In genomic region chr11:47109051-47109791, GRCh38 we compare ENCODE assay signal across 19 cellular contexts.
DNase-seq lines count a peak whose midpoint lies in the region; ATAC-seq, FAIRE-seq and TF ChIP-seq lines count a peak whose summit lies in the region.
"Had no signal": no experiment of that assay in that cellular context is flagged by ENCODE, and none has a peak within 500 bp of the region (broad histone marks: within the 10 kb centered on the region; RNA-seq: fewer than 3 reads in every experiment).

No MANE protein-coding gene starts in this region.

- H3K4me3 Mint-ChIP-seq in progenitor cell of endocrine pancreas (ENCODE audit: low read depth) = no peak overlapping the region
- H3K4me3 Mint-ChIP-seq: activated naive CD8-positive, alpha-beta T cell; natural killer cell had no signal

- no peaks in the 10 kb centered on the region for H3K27me3 ChIP-seq in DOHH2 (ENCODE audit: control insufficient read depth, low read length)
- no peaks in the 10 kb centered on the region for H3K27me3 ChIP-seq in fibroblast of lung (ENCODE audit: control insufficient read depth, insufficient read depth, low read length)
- H3K27me3 ChIP-seq in SJCRH30 = no peaks in the 10 kb centered on the region
- H3K27me3 ChIP-seq: heart left ventricle, right lobe of liver had no signal

- peak overlapping the region; percentile 12 for H3K27ac Mint-ChIP-seq in progenitor cell of endocrine pancreas
- H3K27ac Mint-ChIP-seq: activated naive CD8-positive, alpha-beta T cell; natural killer cell had no signal

- H4K20me1 ChIP-seq in DOHH2 (ENCODE audit: control insufficient read depth, insufficient read depth, low read depth, low read length) (no peaks in the 10 kb centered on the region), fibroblast of lung (ENCODE audit: control insufficient read depth, extremely low read depth, insufficient read depth, low read length) (no peaks in the 10 kb centered on the region)

- H3K9me3 Mint-ChIP-seq in progenitor cell of endocrine pancreas (ENCODE audit: low read depth) = no peaks in the 10 kb centered on the region
- H3K9me3 Mint-ChIP-seq: natural killer cell had no signal

- H3K36me3 ChIP-seq in DOHH2 (ENCODE audit: control insufficient read depth, low read length) (peaks cover 5% of the 10 kb centered on the region; the same call in 1 of the 2 replicates), fibroblast of lung (ENCODE audit: control insufficient read depth, insufficient read depth, low read length) (no peaks in the 10 kb centered on the region), SJCRH30 (no peaks in the 10 kb centered on the region)
- H3K36me3 ChIP-seq: heart left ventricle, right lobe of liver had no signal

- H3K27ac ChIP-seq in DOHH2 (ENCODE audit: low read depth, low read length) (peak overlapping the region; percentile 99), fibroblast of lung (ENCODE audit: insufficient read depth, low read length) (no peak overlapping the region), SJCRH30 (no peak overlapping the region)
- H3K27ac ChIP-seq: heart left ventricle, right lobe of liver had no signal

- H3K9ac ChIP-seq in fibroblast of lung (ENCODE audit: insufficient read depth, low read length) = no peak overlapping the region

- H3K4me3 ChIP-seq in DOHH2 (ENCODE audit: low read length) = peak overlapping the region; percentile 63
- no peak overlapping the region for H3K4me3 ChIP-seq in fibroblast of lung (replicated peaks in 1 of 4; ENCODE audit: control extremely low read depth in 1 of 4, insufficient read depth in 1 of 4, low read depth in 3 of 4, low read length in 4 of 4)
- H3K4me3 ChIP-seq in SJCRH30 = no peak overlapping the region
- H3K4me3 ChIP-seq: heart left ventricle, right lobe of liver had no signal

- H3K4me1 ChIP-seq in DOHH2 (ENCODE audit: control insufficient read depth, low read length) = peaks cover 86% of the 10 kb centered on the region
- H3K4me1 ChIP-seq in fibroblast of lung (ENCODE audit: control insufficient read depth, extremely low read depth, insufficient read depth, low read length) = peaks cover 22% of the 10 kb centered on the region
- peaks cover 9% of the 10 kb centered on the region for H3K4me1 ChIP-seq in SJCRH30
- H3K4me1 ChIP-seq: right lobe of liver had no signal

- peak overlapping the region; percentile 83 for H3K4me2 ChIP-seq in DOHH2 (ENCODE audit: low read length)
- H3K4me2 ChIP-seq in fibroblast of lung (ENCODE audit: extremely low read depth, insufficient read depth, low read length) = peak overlapping the region; percentile 25

- peaks cover 29% of the 10 kb centered on the region for H3F3A ChIP-seq in DOHH2 (ENCODE audit: control insufficient read depth, insufficient read depth)

- no peak for ATAC-seq in HG03280 (IDR thresholded peaks at IDR 0.05; ENCODE audit: unreplicated experiment)
- ATAC-seq: heart left ventricle, natural killer cell, right lobe of liver had no signal

- H3K9me3 ChIP-seq in DOHH2 (ENCODE audit: control insufficient read depth, insufficient read depth, low read length) (no peaks in the 10 kb centered on the region), fibroblast of lung (ENCODE audit: control insufficient read depth, insufficient read depth, low read depth, low read length) (no peaks in the 10 kb centered on the region), SJCRH30 (replicated peaks) (peaks cover 3% of the 10 kb centered on the region)
- H3K9me3 ChIP-seq: right lobe of liver had no signal

- H3K27me3 Mint-ChIP-seq in progenitor cell of endocrine pancreas = no peaks in the 10 kb centered on the region
- H3K27me3 Mint-ChIP-seq: activated naive CD8-positive, alpha-beta T cell had no signal

- no peaks in the 10 kb centered on the region for H3K9me2 ChIP-seq in DOHH2 (replicated peaks; ENCODE audit: control insufficient read depth, low read length)

- peaks cover 4% of the 10 kb centered on the region for H3K36me3 Mint-ChIP-seq in progenitor cell of endocrine pancreas (ENCODE audit: insufficient read depth)
- H3K36me3 Mint-ChIP-seq: natural killer cell had no signal

- H2AFZ ChIP-seq in fibroblast of lung (ENCODE audit: low read length) = no peak overlapping the region

- TF ChIP-seq CTCF in DOHH2 (IDR thresholded peaks at IDR 0.05; ENCODE audit: low read depth, low read length, poor library complexity, severe bottlenecking) (no peak), fibroblast of lung (conservative IDR thresholded peaks at IDR 0.05 in 1 of 2, IDR thresholded peaks at IDR 0.05 in 1 of 2; ENCODE audit: low read depth in 1 of 2, low read length in 2 of 2) (no peak), progenitor cell of endocrine pancreas (IDR thresholded peaks at IDR 0.05; ENCODE audit: unreplicated experiment) (no peak)

- peaks cover 17% of the 10 kb centered on the region for H3K4me1 Mint-ChIP-seq in progenitor cell of endocrine pancreas (ENCODE audit: low read depth)

- no peak for FAIRE-seq in GM19239 (lab: Jason Lieb, UNC)

- peaks cover 4% of the 10 kb centered on the region; the same call in 1 of the 2 replicates for H3K79me2 ChIP-seq in DOHH2 (ENCODE audit: control insufficient read depth, low read length)
- H3K79me2 ChIP-seq in fibroblast of lung (ENCODE audit: control insufficient read depth, insufficient read depth, low read length) = no peaks in the 10 kb centered on the region

- DNase-seq in NCI-H526 treated with DMSO at 0.1 percent for 48 hours (lab: John Stamatoyannopoulos, UW) = peak; percentile 96
- DNase-seq in fibroblast of lung (ENCODE audit: low read depth in 2 of 2) = no peak
- no peak for DNase-seq in progenitor cell of endocrine pancreas (ENCODE audit: low spot score, unreplicated experiment)
- DNase-seq in GM19239 (ENCODE audit: insufficient read length, low spot score) = no peak
- no peak for DNase-seq in SJCRH30
- DNase-seq in NCI-H345 treated with DMSO at 0.1 percent for 48 hours (lab: John Stamatoyannopoulos, UW; ENCODE audit: unreplicated experiment) = no peak
- DNase-seq: activated CD4-positive, alpha-beta T cell treated with anti-CD3 and anti-CD28 coated beads for 48 hours; heart left ventricle; MM.1S; natural killer cell; NCI-H2029 treated with DMSO at 0.1 percent for 48 hours; NK-92 treated with Interleukin-12 subunit alpha and Interleukin-12 subunit beta, amount 100 ng/mL, for 24 hours; right lobe of liver; SHP77; stimulated activated CD4-positive, alpha-beta T cell treated with anti-CD3 and anti-CD28 coated beads, Interleukin-4, amount 100 ng/mL, for 4 hours; T-helper 9 cell had no signal
